28 cellular contexts compared by ENCODE assay signal in genomic region chr4:169985881-169986280, GRCh38.
"Had no signal": no experiment of that assay in that cellular context is flagged by ENCODE, and none has a peak within 500 bp of the region (broad histone marks: within the 10 kb centered on the region; RNA-seq: fewer than 3 reads in every experiment).

No MANE protein-coding gene starts in this region.

- H3K36me3 ChIP-seq: ascending aorta had no signal

- H3K27ac Mint-ChIP-seq: activated B cell treated with CpG ODN at 0.5 μM for 24 hours; activated CD4-positive, alpha-beta memory T cell treated with anti-CD3 and anti-CD28 coated beads for 36 hours; activated CD4-positive, alpha-beta T cell treated with anti-CD3 and anti-CD28 coated beads, Interleukin-2, amount 10 ng/mL, durations not matched to agents 7 days and 5 days; activated naive CD4-positive, alpha-beta T cell treated with anti-CD3 and anti-CD28 coated beads, Interleukin-2, amount 50 U/mL, for 72 hours; activated naive CD8-positive, alpha-beta T cell treated with anti-CD3 and anti-CD28 coated beads, Interleukin-2, amount 50 U/mL, for 24 hours; T-helper 17 cell had no signal

- ATAC-seq: activated naive CD4-positive, alpha-beta T cell treated with anti-CD3 and anti-CD28 coated beads, Interleukin-2, amount 50 U/mL, for 72 hours; activated naive CD8-positive, alpha-beta T cell treated with anti-CD3 and anti-CD28 coated beads, Interleukin-2, amount 50 U/mL, for 24 hours; activated T-cell treated with anti-CD3 and anti-CD28 coated beads, Interleukin-2, amount 50 U/mL, for 4 hours; body of pancreas; PC-3; T-helper 17 cell had no signal

- FAIRE-seq: bronchial epithelial cell, RCC 7860, TTC549 had no signal

- H3K9me3 Mint-ChIP-seq: activated B cell treated with CpG ODN at 0.5 μM for 24 hours; activated CD4-positive, alpha-beta memory T cell treated with anti-CD3 and anti-CD28 coated beads for 36 hours; activated CD4-positive, alpha-beta T cell treated with anti-CD3 and anti-CD28 coated beads, Interleukin-2, amount 10 ng/mL, durations not matched to agents 7 days and 5 days; activated naive CD4-positive, alpha-beta T cell treated with anti-CD3 and anti-CD28 coated beads, Interleukin-2, amount 50 U/mL, for 72 hours; activated naive CD8-positive, alpha-beta T cell treated with anti-CD3 and anti-CD28 coated beads, Interleukin-2, amount 50 U/mL, for 24 hours; activated T-cell treated with anti-CD3 and anti-CD28 coated beads, Interleukin-2, amount 50 U/mL, for 4 hours; central memory CD8-positive, alpha-beta T cell had no signal

- H3K27me3 ChIP-seq: ascending aorta, body of pancreas had no signal

- H3K4me3 ChIP-seq: ascending aorta, body of pancreas had no signal

- DNase-seq: activated B cell treated with CpG ODN at 0.5 μM for 24 hours; activated CD4-positive, alpha-beta memory T cell treated with anti-CD3 and anti-CD28 coated beads for 36 hours; activated CD4-positive, alpha-beta T cell treated with anti-CD3 and anti-CD28 coated beads, Interleukin-2, amount 10 ng/mL, durations not matched to agents 7 days and 5 days; activated CD8-positive, alpha-beta memory T cell treated with anti-CD3 and anti-CD28 coated beads for 24 hours; activated effector memory CD4-positive, alpha-beta T cell treated with anti-CD3 and anti-CD28 coated beads, Interleukin-2, amount 50 U/mL, for 16 hours; activated naive CD4-positive, alpha-beta T cell treated with Interleukin-2 at 50 U/mL for 16 hours; activated naive CD8-positive, alpha-beta T cell treated with anti-CD3 and anti-CD28 coated beads, Interleukin-2, amount 50 U/mL, for 24 hours; activated T-cell treated with anti-CD3 and anti-CD28 coated beads, Interleukin-2, amount 50 U/mL, for 4 hours; amniotic stem cell; body of pancreas; KBM-7; NCI-H1092; NCI-H1417; NCI-H1694; NCI-H2029; NCI-H345; NCI-H510A; NCI-H526 treated with DMSO at 0.1 percent for 48 hours; PC-3; SHP77 treated with DMSO at 0.1 percent for 48 hours; T-helper 17 cell; T-helper 9 cell had no signal

- H3K36me3 Mint-ChIP-seq: activated CD4-positive, alpha-beta memory T cell treated with anti-CD3 and anti-CD28 coated beads for 36 hours; activated naive CD4-positive, alpha-beta T cell treated with anti-CD3 and anti-CD28 coated beads, Interleukin-2, amount 50 U/mL, for 72 hours had no signal

- H3K4me3 Mint-ChIP-seq: activated B cell treated with CpG ODN at 0.5 μM for 24 hours; activated CD4-positive, alpha-beta memory T cell treated with anti-CD3 and anti-CD28 coated beads for 36 hours; activated CD4-positive, alpha-beta T cell treated with anti-CD3 and anti-CD28 coated beads, Interleukin-2, amount 10 ng/mL, durations not matched to agents 7 days and 5 days; activated naive CD8-positive, alpha-beta T cell treated with anti-CD3 and anti-CD28 coated beads, Interleukin-2, amount 50 U/mL, for 24 hours; activated T-cell treated with anti-CD3 and anti-CD28 coated beads, Interleukin-2, amount 50 U/mL, for 4 hours; central memory CD8-positive, alpha-beta T cell; T-helper 17 cell had no signal

- H3K9me3 ChIP-seq: ascending aorta, body of pancreas had no signal

- H3K4me1 ChIP-seq: ascending aorta, body of pancreas had no signal

- H3K4me1 Mint-ChIP-seq: activated B cell treated with CpG ODN at 0.5 μM for 24 hours; activated naive CD8-positive, alpha-beta T cell treated with anti-CD3 and anti-CD28 coated beads, Interleukin-2, amount 50 U/mL, for 24 hours; central memory CD8-positive, alpha-beta T cell had no signal

- H3K27ac ChIP-seq: ascending aorta, body of pancreas had no signal
